Comparison of ENCODE assay signal across 14 cellular contexts in genomic region chr5:154723740-154724505, GRCh38. TPM values are rescaled to one million over a fixed set of nuclear protein-coding genes. Genes with fewer than 3 reads are reported as not detected.
A peak's percentile ranks its signal among the peaks of the same experiment; 100 is the strongest.
DNase-seq lines count a peak whose midpoint lies in the region; ATAC-seq, FAIRE-seq and TF ChIP-seq lines count a peak whose summit lies in the region.
"Had no signal": no experiment of that assay in that cellular context is flagged by ENCODE, and none has a peak within 500 bp of the region (broad histone marks: within the 10 kb centered on the region; RNA-seq: fewer than 3 reads in every experiment).

No MANE protein-coding gene starts in this region.

- ATAC-seq in left ventricle myocardium superior: peak; percentile 83
- ATAC-seq: activated CD8-positive, alpha-beta T cell treated with anti-CD3 and anti-CD28 coated beads, Interleukin-2, amount 10 ng/mL, durations not matched to agents 7 days and 5 days had no signal

- no peak for TF ChIP-seq CTCF in astrocyte of the spinal cord (IDR thresholded peaks at IDR 0.05; ENCODE audit: low read depth, low read length)
- TF ChIP-seq CTCF in esophagus muscularis mucosa (IDR thresholded peaks at IDR 0.05): no peak

- H3K36me3 ChIP-seq in small intestine (ENCODE audit: control insufficient read depth in 2 of 2, insufficient read depth in 2 of 2, low read length in 2 of 2) (peaks cover 0 to 2% of the 10 kb centered on the region in 2 donors), esophagus muscularis mucosa (no peaks in the 10 kb centered on the region)
- H3K36me3 ChIP-seq: HAP-1 had no signal

- DNase-seq in H4 (ENCODE audit: low spot score) (peak; percentile 14), astrocyte of the spinal cord (ENCODE audit: low read depth, low spot score) (peak; percentile 16), left ventricle myocardium superior (no peak), small intestine (peak; percentile 94), NCI-H510A treated with DMSO at 0.1 percent for 48 hours (lab: John Stamatoyannopoulos, UW) (no peak), esophagus muscularis mucosa (ENCODE audit: extremely low spot score) (no peak)
- DNase-seq in activated naive CD4-positive, alpha-beta T cell treated with Interleukin-2 at 50 U/mL for 16 hours: no peak
- DNase-seq: activated CD8-positive, alpha-beta T cell treated with anti-CD3 and anti-CD28 coated beads, Interleukin-2, amount 10 ng/mL, durations not matched to agents 7 days and 5 days; activated naive CD8-positive, alpha-beta T cell treated with anti-CD3 and anti-CD28 coated beads, Interleukin-2, amount 10 ng/mL, durations not matched to agents 7 days and 5 days; NCI-H1417; T-helper 1 cell had no signal

- H3K27me3 ChIP-seq in small intestine (ENCODE audit: control insufficient read depth in 2 of 2, insufficient read depth in 2 of 2, low read length in 2 of 2): no peaks in the 10 kb centered on the region
- no peaks in the 10 kb centered on the region for H3K27me3 ChIP-seq in esophagus muscularis mucosa

- no peak for TF ChIP-seq EP300 in esophagus muscularis mucosa (IDR thresholded peaks at IDR 0.05)

- peak; percentile 86 for FAIRE-seq in small intestine (lab: Jason Lieb, UNC)
- FAIRE-seq: GM12891, HTR-8/SVneo had no signal

- in situ Hi-C loops in astrocyte of the spinal cord (cut with HindIII; ENCODE audit: low sequenced_read_pairs): no loop called here

- H3K4me3 ChIP-seq in astrocyte of the spinal cord (ENCODE audit: low read depth, low read length): no peak overlapping the region
- no peak overlapping the region for H3K4me3 ChIP-seq in small intestine (ENCODE audit: low read depth in 1 of 2, low read length in 2 of 2)
- H3K4me3 ChIP-seq in esophagus muscularis mucosa: no peak overlapping the region
- H3K4me3 ChIP-seq: HAP-1 had no signal

- H3K4me1 ChIP-seq in small intestine (ENCODE audit: control insufficient read depth in 2 of 2, insufficient read depth in 1 of 2, low read depth in 1 of 2, low read length in 1 of 2) (peaks cover 2 to 3% of the 10 kb centered on the region in 2 donors), esophagus muscularis mucosa (no peaks in the 10 kb centered on the region)

- H3K9me3 ChIP-seq in small intestine (ENCODE audit: control insufficient read depth, low read depth) (no peaks in the 10 kb centered on the region), esophagus muscularis mucosa (no peaks in the 10 kb centered on the region)
- H3K9me3 ChIP-seq: HAP-1 had no signal

- peak overlapping the region; percentile 71 to 84 for H3K27ac ChIP-seq in small intestine (ENCODE audit: low read depth in 1 of 2, low read length in 1 of 2)
- no peak overlapping the region for H3K27ac ChIP-seq in esophagus muscularis mucosa (replicated peaks in 1 of 4)

- intact Hi-C loops in left ventricle myocardium superior (cut with micrococcal nuclease): no loop called here
- intact Hi-C loops in esophagus muscularis mucosa (cut with DNase I): no loop called here

- TF ChIP-seq POLR2A in esophagus muscularis mucosa (IDR thresholded peaks at IDR 0.05; ENCODE audit: low read depth): no peak

- WGBS in small intestine, 3 donors: 37 to 45% (median 43%) methylated on average over 2 of the region's 2 CpGs
- WGBS in esophagus muscularis mucosa: 90% methylated on average over 2 of the region's 2 CpGs

RNA-seq across cellular contexts. Expression of gene LARP1, which starts 31.3 kb away (rescaled TPM):
- 44.3 and 48.5 TPM in 2 replicates for total RNA-seq in H4 (2014; rRNA removed; shearing (Covaris generic))
- total RNA-seq in left ventricle myocardium superior (155 TPM), esophagus muscularis mucosa (100 to 1,000 TPM in 2 of 4 donors, 10 to 100 TPM in 2; 79.7 to 128 (median 101) TPM)
- 10 to 100 TPM; 16.8 to 63.2 (median 22.8) TPM for polyA plus RNA-seq in small intestine

Comparison
In these comparisons a context has a peak if more than half of its experiments do, and no peak if none do; other contexts are left out.
1. DNase-seq: peak in H4 (single experiment), astrocyte of the spinal cord (single experiment) and small intestine (single experiment); none in left ventricle myocardium superior (single experiment), activated naive CD4-positive, alpha-beta T cell treated with Interleukin-2 at 50 U/mL for 16 hours (single experiment), NCI-H510A treated with DMSO at 0.1 percent for 48 hours (single experiment) and esophagus muscularis mucosa (single experiment).
2. H3K27ac ChIP-seq: peak in small intestine (2 of 2); none in esophagus muscularis mucosa (0 of 4).